In the genomic region with DNA sequence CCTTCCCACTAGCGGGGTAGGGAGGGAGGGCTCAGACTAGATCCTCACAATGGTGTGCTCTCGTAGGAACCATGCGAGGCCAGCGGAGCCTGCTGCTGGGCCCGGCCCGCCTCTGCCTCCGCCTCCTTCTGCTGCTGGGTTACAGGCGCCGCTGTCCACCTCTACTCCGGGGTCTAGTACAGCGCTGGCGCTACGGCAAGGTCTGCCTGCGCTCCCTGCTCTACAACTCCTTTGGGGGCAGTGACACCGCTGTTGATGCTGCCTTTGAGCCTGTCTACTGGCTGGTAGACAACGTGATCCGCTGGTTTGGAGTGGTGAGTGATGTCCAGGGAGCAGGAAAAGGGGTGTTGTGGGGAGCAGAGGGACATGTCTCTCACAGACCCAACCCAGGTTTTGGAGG, we compare ENCODE assay signal across 24 cellular contexts.
"Had no signal": no experiment of that assay in that cellular context is flagged by ENCODE, and none has a peak within 500 bp of the region (broad histone marks: within the 10 kb centered on the region; RNA-seq: fewer than 3 reads in every experiment).

No MANE protein-coding gene starts in this region.

- H3K27ac Mint-ChIP-seq: dendritic cell treated with granulocyte-macrophage colony-stimulating factor and Interleukin-4, amounts not matched to agents 40 ng/mL and 50 ng/mL, for 4 days; memory B cell; nephron; stimulated activated memory B cell treated with anti-CD40 and anti-IgM and Interleukin-4, amounts not matched to agents 10 μg/mL and 1 μg/mL and 100 μg/mL, for 72 hours; T-helper 2 cell treated with Interferon-gamma antibody and Interleukin-4, amounts not matched to agents 5 μg/mL and 100 μg/mL, for 36 hours; type B pancreatic cell had no signal

- H3K4me3 ChIP-seq: cardiac muscle cell, sigmoid colon, SJCRH30, smooth muscle cell, thoracic aorta had no signal

- H3K4me3 Mint-ChIP-seq: activated T-helper 1 cell treated with anti-CD3 and anti-CD28 coated beads, Interleukin-12 subunit alpha, Interleukin-12 subunit beta, Interleukin-2, Interleukin-4 antibody, amounts not matched to agents 30 ng/mL and 10 ng/mL and 1 ng/mL, durations not matched to agents 14 hours and 24 hours and 36 hours; dendritic cell treated with granulocyte-macrophage colony-stimulating factor and Interleukin-4, amounts not matched to agents 40 ng/mL and 50 ng/mL, for 4 days; immature natural killer cell; memory B cell; nephron; stimulated activated memory B cell treated with anti-CD40 and anti-IgM and Interleukin-4, amounts not matched to agents 10 μg/mL and 1 μg/mL and 100 μg/mL, for 72 hours; T-cell; T-helper 2 cell treated with Interferon-gamma antibody and Interleukin-4, amounts not matched to agents 5 μg/mL and 100 μg/mL, for 36 hours; type B pancreatic cell had no signal

- H3K27me3 Mint-ChIP-seq: dendritic cell treated with granulocyte-macrophage colony-stimulating factor and Interleukin-4, amounts not matched to agents 40 ng/mL and 50 ng/mL, for 4 days; memory B cell; stimulated activated memory B cell treated with anti-CD40 and anti-IgM and Interleukin-4, amounts not matched to agents 10 μg/mL and 1 μg/mL and 100 μg/mL, for 72 hours; T-cell; type B pancreatic cell had no signal

- H3K4me1 ChIP-seq: SJCRH30 had no signal

- H3K27ac ChIP-seq: cardiac muscle cell, foreskin keratinocyte, sigmoid colon, SJCRH30, thoracic aorta, VCaP had no signal

- H3K9me3 ChIP-seq: sigmoid colon, SJCRH30, thoracic aorta had no signal

- H3K9me3 Mint-ChIP-seq: activated T-helper 1 cell treated with anti-CD3 and anti-CD28 coated beads, Interleukin-12 subunit alpha, Interleukin-12 subunit beta, Interleukin-2, Interleukin-4 antibody, amounts not matched to agents 30 ng/mL and 10 ng/mL and 1 ng/mL, durations not matched to agents 14 hours and 24 hours and 36 hours; dendritic cell treated with granulocyte-macrophage colony-stimulating factor and Interleukin-4, amounts not matched to agents 40 ng/mL and 50 ng/mL, for 4 days; memory B cell; nephron; stimulated activated memory B cell treated with anti-CD40 and anti-IgM and Interleukin-4, amounts not matched to agents 10 μg/mL and 1 μg/mL and 100 μg/mL, for 72 hours; T-cell; T-helper 2 cell treated with Interferon-gamma antibody and Interleukin-4, amounts not matched to agents 5 μg/mL and 100 μg/mL, for 36 hours; type B pancreatic cell had no signal

- H3K36me3 Mint-ChIP-seq: immature natural killer cell had no signal

- H3K27me3 ChIP-seq: cardiac muscle cell, foreskin keratinocyte, sigmoid colon, SJCRH30 had no signal

- ATAC-seq: stimulated activated memory B cell treated with anti-CD40 and anti-IgM and Interleukin-4, amounts not matched to agents 10 μg/mL and 1 μg/mL and 100 μg/mL, for 72 hours; T-cell had no signal

- DNase-seq: activated CD4-positive, alpha-beta T cell treated with anti-CD3 and anti-CD28 coated beads, Interleukin-2, amount 50 U/mL, for 1 hour; activated CD4-positive, CD25-positive, alpha-beta regulatory T cell treated with anti-CD3 and anti-CD28 coated beads, Interleukin-2, amount 50 U/mL, for 72 hours; activated CD8-positive, alpha-beta memory T cell treated with anti-CD3 and anti-CD28 coated beads, Interleukin-2, amount 50 U/mL, for 48 hours; activated naive CD4-positive, alpha-beta T cell; amygdala; effector CD8-positive, alpha-beta T cell; foreskin keratinocyte; immature natural killer cell; occipital lobe; sigmoid colon; SJCRH30; stimulated activated CD4-positive, alpha-beta T cell treated with anti-CD3 and anti-CD28 coated beads, Interleukin-15, amount 100 ng/mL, for 24 hours; T-cell had no signal

- H3K4me2 ChIP-seq: smooth muscle cell had no signal
